26 cellular contexts compared by ENCODE assay signal in the genomic region with DNA sequence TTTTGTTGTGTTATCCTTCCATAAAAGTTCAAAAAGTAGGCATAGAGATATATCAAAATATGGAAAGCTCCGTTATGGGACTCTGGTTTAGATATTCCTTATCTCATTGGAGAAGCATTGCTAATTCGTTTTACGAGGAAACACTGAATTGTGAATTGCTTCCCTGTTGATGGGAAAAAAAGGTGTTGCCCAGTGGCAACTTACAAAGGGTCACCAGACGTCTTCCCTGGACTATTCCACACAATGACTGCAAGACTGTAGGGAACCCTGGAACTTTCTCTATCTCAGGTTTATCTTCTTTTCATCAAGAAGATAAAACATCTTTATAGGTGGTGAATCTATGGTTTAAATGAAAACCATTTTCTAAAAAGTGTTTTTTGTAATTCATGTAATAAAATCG.
DNase-seq lines count a peak whose midpoint lies in the region; ATAC-seq and TF ChIP-seq lines count a peak whose summit lies in the region.
"Had no signal": no experiment of that assay in that cellular context is flagged by ENCODE, and none has a peak within 500 bp of the region (broad histone marks: within the 10 kb centered on the region; RNA-seq: fewer than 3 reads in every experiment).

No MANE protein-coding gene starts in this region.

- H4K20me1 ChIP-seq in osteoblast (ENCODE audit: insufficient read depth, low read length), result no peaks in the 10 kb centered on the region

- TF ChIP-seq CTCF in left ventricle myocardium inferior (IDR thresholded peaks at IDR 0.05; ENCODE audit: borderline replicate concordance) (no peak), gastroesophageal sphincter (IDR thresholded peaks at IDR 0.05) (no peak), osteocyte (IDR thresholded peaks at IDR 0.05) (no peak), upper lobe of right lung (IDR thresholded peaks at IDR 0.05) (no peak), osteoblast (IDR thresholded peaks at IDR 0.05; ENCODE audit: extremely low read depth, low read depth, low read length) (no peak)

- no peaks in the 10 kb centered on the region for H3K36me3 ChIP-seq in left ventricle myocardium inferior
- no peaks in the 10 kb centered on the region for H3K36me3 ChIP-seq in gastroesophageal sphincter
- no peaks in the 10 kb centered on the region for H3K36me3 ChIP-seq in upper lobe of right lung
- H3K36me3 ChIP-seq in osteoblast (ENCODE audit: insufficient read depth, low read length), result peaks cover 16% of the 10 kb centered on the region
- H3K36me3 ChIP-seq: brain microvascular endothelial cell, gastrocnemius medialis, ovary, right lobe of liver had no signal

- H3K27me3 ChIP-seq in left ventricle myocardium inferior (ENCODE audit: low read depth), result no peaks in the 10 kb centered on the region
- no peaks in the 10 kb centered on the region for H3K27me3 ChIP-seq in gastroesophageal sphincter
- H3K27me3 ChIP-seq in upper lobe of right lung, result no peaks in the 10 kb centered on the region
- H3K27me3 ChIP-seq in osteoblast (ENCODE audit: insufficient read depth, low read length), result no peaks in the 10 kb centered on the region
- H3K27me3 ChIP-seq: brain microvascular endothelial cell, gastrocnemius medialis, MG63, ovary, right lobe of liver had no signal

- H3K4me1 ChIP-seq in left ventricle myocardium inferior, result peaks cover 36% of the 10 kb centered on the region
- H3K4me1 ChIP-seq in gastroesophageal sphincter, result no peaks in the 10 kb centered on the region
- peaks cover 7% of the 10 kb centered on the region for H3K4me1 ChIP-seq in upper lobe of right lung
- H3K4me1 ChIP-seq in osteoblast (ENCODE audit: insufficient read depth, low read length), result peaks cover 21% of the 10 kb centered on the region
- H3K4me1 ChIP-seq: gastrocnemius medialis, right lobe of liver had no signal

- H3K36me3 Mint-ChIP-seq in osteocyte (ENCODE audit: unreplicated experiment), result peaks cover 7% of the 10 kb centered on the region
- H3K36me3 Mint-ChIP-seq: naive thymus-derived CD8-positive, alpha-beta T cell had no signal

- no peak for TF ChIP-seq POLR2A in gastroesophageal sphincter (IDR thresholded peaks at IDR 0.05)

- WGBS in gastroesophageal sphincter (ENCODE audit: low coverage in 1 of 2), 2 donors, result 60 to 67% methylated on average over 4 to 5 of the region's 5 CpGs

- H2AFZ ChIP-seq in osteoblast (ENCODE audit: low read length), result no peak overlapping the region

- DNase-seq in left ventricle myocardium inferior (no peak), left ventricle myocardium superior (no peak), osteocyte (ENCODE audit: extremely low spot score, unreplicated experiment) (no peak), upper lobe of right lung (no peak), osteoblast (ENCODE audit: insufficient read length, low spot score, missing footprints) (no peak)
- no peak for DNase-seq in activated CD4-positive, alpha-beta T cell treated with anti-CD3 and anti-CD28 coated beads for 1 hour
- DNase-seq: activated CD4-positive, alpha-beta memory T cell treated with anti-CD3 and anti-CD28 coated beads, Interleukin-2, amount 10 ng/mL, durations not matched to agents 7 days and 5 days; activated effector memory CD4-positive, alpha-beta T cell treated with anti-CD3 and anti-CD28 coated beads, Interleukin-2, amount 50 U/mL, for 16 hours; brain microvascular endothelial cell; effector memory CD8-positive, alpha-beta T cell; gastrocnemius medialis; mesendoderm; MG63; NCI-H2081 treated with DMSO at 0.1 percent for 48 hours; NCI-H446; NCI-H82; PC-3; right lobe of liver; SHP77 had no signal

- H3K4me3 ChIP-seq in left ventricle myocardium inferior (peak overlapping the region; percentile 26), gastroesophageal sphincter (no peak overlapping the region), upper lobe of right lung (no peak overlapping the region), osteoblast (ENCODE audit: insufficient read depth, low read length) (no peak overlapping the region)
- H3K4me3 ChIP-seq: A549, gastrocnemius medialis, MG63, ovary, right lobe of liver had no signal

- intact Hi-C loops in left ventricle myocardium inferior (cut with micrococcal nuclease), result no loop called here
- intact Hi-C loops in left ventricle myocardium superior (cut with micrococcal nuclease), result loop anchor here (10.0 kb wide), 1 partner anchor 112 kb away; no protein-coding TSS in a partner anchor
- intact Hi-C loops in upper lobe of right lung (cut with DNase I), result no loop called here

- no peak overlapping the region for H3K4me2 ChIP-seq in osteoblast (ENCODE audit: insufficient read depth, low read length)

- no peaks in the 10 kb centered on the region for H3K27me3 Mint-ChIP-seq in osteocyte (ENCODE audit: unreplicated experiment)
- H3K27me3 Mint-ChIP-seq: activated CD4-positive, alpha-beta memory T cell treated with anti-CD3 and anti-CD28 coated beads, Interleukin-2, amount 10 ng/mL, durations not matched to agents 7 days and 5 days; activated naive CD8-positive, alpha-beta T cell treated with anti-CD3 and anti-CD28 coated beads, Interleukin-2, amount 50 U/mL, for 24 hours; effector memory CD8-positive, alpha-beta T cell; naive thymus-derived CD8-positive, alpha-beta T cell had no signal

- no peaks in the 10 kb centered on the region for H3K9me3 ChIP-seq in left ventricle myocardium inferior (replicated peaks)
- H3K9me3 ChIP-seq in gastroesophageal sphincter, result no peaks in the 10 kb centered on the region
- H3K9me3 ChIP-seq in upper lobe of right lung, result no peaks in the 10 kb centered on the region
- no peaks in the 10 kb centered on the region for H3K9me3 ChIP-seq in osteoblast (ENCODE audit: low read depth, low read length)
- H3K9me3 ChIP-seq: A549, gastrocnemius medialis, MG63, ovary, right lobe of liver had no signal

- peaks cover 11% of the 10 kb centered on the region for H3K9me3 Mint-ChIP-seq in osteocyte (ENCODE audit: unreplicated experiment)
- H3K9me3 Mint-ChIP-seq: activated CD4-positive, alpha-beta memory T cell treated with anti-CD3 and anti-CD28 coated beads, Interleukin-2, amount 10 ng/mL, durations not matched to agents 7 days and 5 days; activated naive CD8-positive, alpha-beta T cell treated with anti-CD3 and anti-CD28 coated beads, Interleukin-2, amount 50 U/mL, for 24 hours; effector memory CD8-positive, alpha-beta T cell had no signal

- H3K4me1 Mint-ChIP-seq in osteocyte (ENCODE audit: unreplicated experiment), result peaks cover 40% of the 10 kb centered on the region
- H3K4me1 Mint-ChIP-seq: activated CD4-positive, alpha-beta memory T cell treated with anti-CD3 and anti-CD28 coated beads, Interleukin-2, amount 10 ng/mL, durations not matched to agents 7 days and 5 days; activated naive CD8-positive, alpha-beta T cell treated with anti-CD3 and anti-CD28 coated beads, Interleukin-2, amount 50 U/mL, for 24 hours; naive thymus-derived CD8-positive, alpha-beta T cell had no signal

- no peaks in the 10 kb centered on the region for H3K79me2 ChIP-seq in osteoblast (ENCODE audit: insufficient read depth, low read length)

- TF ChIP-seq EP300 in gastroesophageal sphincter (IDR thresholded peaks at IDR 0.05), result no peak

- H3K4me3 Mint-ChIP-seq in osteocyte (ENCODE audit: unreplicated experiment), result no peak overlapping the region
- H3K4me3 Mint-ChIP-seq: activated CD4-positive, alpha-beta memory T cell treated with anti-CD3 and anti-CD28 coated beads, Interleukin-2, amount 10 ng/mL, durations not matched to agents 7 days and 5 days; activated naive CD8-positive, alpha-beta T cell treated with anti-CD3 and anti-CD28 coated beads, Interleukin-2, amount 50 U/mL, for 24 hours; effector memory CD8-positive, alpha-beta T cell had no signal

- H3K27ac Mint-ChIP-seq in osteocyte (ENCODE audit: unreplicated experiment), result peak overlapping the region; percentile 82
- H3K27ac Mint-ChIP-seq: activated CD4-positive, alpha-beta memory T cell treated with anti-CD3 and anti-CD28 coated beads, Interleukin-2, amount 10 ng/mL, durations not matched to agents 7 days and 5 days; activated naive CD8-positive, alpha-beta T cell treated with anti-CD3 and anti-CD28 coated beads, Interleukin-2, amount 50 U/mL, for 24 hours; effector memory CD8-positive, alpha-beta T cell; naive thymus-derived CD8-positive, alpha-beta T cell had no signal

- peak overlapping the region; percentile 86 for H3K27ac ChIP-seq in left ventricle myocardium inferior (replicated peaks)
- H3K27ac ChIP-seq in gastroesophageal sphincter, result peak overlapping the region in 3 of 4 donors; percentile 30 to 43 (median 41)
- peak overlapping the region; percentile 36 for H3K27ac ChIP-seq in upper lobe of right lung
- no peak overlapping the region for H3K27ac ChIP-seq in osteoblast (ENCODE audit: low read depth, low read length)
- H3K27ac ChIP-seq: ovary had no signal

- ATAC-seq in left ventricle myocardium superior (no peak), gastroesophageal sphincter (no peak), upper lobe of right lung (no peak), HG02938 (IDR thresholded peaks at IDR 0.05; ENCODE audit: unreplicated experiment) (no peak)
- ATAC-seq: A549; activated naive CD8-positive, alpha-beta T cell treated with anti-CD3 and anti-CD28 coated beads, Interleukin-2, amount 50 U/mL, for 24 hours; effector memory CD8-positive, alpha-beta T cell; esophagus mucosa; gastrocnemius medialis; naive thymus-derived CD8-positive, alpha-beta T cell; PC-3 had no signal
